Comparison of ENCODE assay signal across 19 cellular contexts in genomic region chr1:18936814-18937481, GRCh38. TPM values are rescaled to one million over a fixed set of nuclear protein-coding genes. Genes with fewer than 3 reads are reported as not detected.
DNase-seq lines count a peak whose midpoint lies in the region; ATAC-seq and TF ChIP-seq lines count a peak whose summit lies in the region.
"Had no signal": no experiment of that assay in that cellular context is flagged by ENCODE, and none has a peak within 500 bp of the region (broad histone marks: within the 10 kb centered on the region; RNA-seq: fewer than 3 reads in every experiment).

No MANE protein-coding gene starts in this region.

- TF ChIP-seq CTCF in RWPE1 (conservative IDR thresholded peaks at IDR 0.05; ENCODE audit: low read depth) (no peak), foreskin keratinocyte (conservative IDR thresholded peaks at IDR 0.05) (no peak)

- H3K4me1 ChIP-seq in foreskin keratinocyte: peaks cover 48% of the 10 kb centered on the region

- no peak for ATAC-seq in activated naive CD4-positive, alpha-beta T cell treated with anti-CD3 and anti-CD28 coated beads, Interleukin-2, amount 50 U/mL, for 72 hours
- ATAC-seq in foreskin keratinocyte: peak; percentile 72
- no peak for ATAC-seq in HG02798 (IDR thresholded peaks at IDR 0.05; ENCODE audit: poor library complexity, unreplicated experiment)
- ATAC-seq: mucosa of descending colon had no signal

- CTCF ChIA-PET in RWPE1 (lab: Yijun Ruan, JAX): interaction anchor here (1.0 to 1.4 kb wide), 2 partner anchors 9 to 24 kb away, joined by 3 to 4 read pairs; no protein-coding TSS in a partner anchor

- no peak for DNase-seq in activated naive CD4-positive, alpha-beta T cell treated with anti-CD3 and anti-CD28 coated beads, Interleukin-2, amount 50 U/mL, for 72 hours (ENCODE audit: low spot score in 2 of 2)
- no peak for DNase-seq in activated naive CD4-positive, alpha-beta T cell treated with Interleukin-2 at 50 U/mL for 16 hours
- DNase-seq in RWPE1 (ENCODE audit: low spot score): no peak
- DNase-seq in foreskin keratinocyte: peak; percentile 84 to 92
- DNase-seq in renal cortical epithelial cell (ENCODE audit: low read depth): peak; percentile 70
- DNase-seq in substantia nigra (lab: John Stamatoyannopoulos, UW): no peak
- DNase-seq in ACHN: no peak
- DNase-seq: activated CD4-positive, alpha-beta memory T cell treated with anti-CD3 and anti-CD28 coated beads, Interleukin-2, amount 10 ng/mL, durations not matched to agents 7 days and 5 days; activated effector memory CD4-positive, alpha-beta T cell treated with Interleukin-2 at 50 U/mL for 16 hours; Calu3; erythroblast; Karpas-422; NCI-H1436; NCI-H226; SJCRH30; stimulated activated naive CD8-positive, alpha-beta T cell treated with anti-CD3 and anti-CD28 coated beads, Interleukin-15, Interleukin-2, amounts not matched to agents 100 U/mL and 50 U/mL, for 24 hours had no signal

- H3K27ac ChIP-seq in RWPE1 (peak overlapping the region; percentile 95), foreskin keratinocyte (peak overlapping the region; percentile 86), substantia nigra (ENCODE audit: low read depth, low read length, poor library complexity, severe bottlenecking) (no peak overlapping the region)
- H3K27ac ChIP-seq: ascending aorta, SJCRH30 had no signal

- H3K27ac Mint-ChIP-seq in activated naive CD4-positive, alpha-beta T cell treated with anti-CD3 and anti-CD28 coated beads, Interleukin-2, amount 50 U/mL, for 72 hours: peak overlapping the region; percentile 64 to 77
- H3K27ac Mint-ChIP-seq: activated CD4-positive, alpha-beta memory T cell treated with anti-CD3 and anti-CD28 coated beads, Interleukin-2, amount 10 ng/mL, durations not matched to agents 7 days and 5 days had no signal

- POLR2A ChIA-PET in RWPE1 (lab: Yijun Ruan, JAX; ENCODE audit: low non-redundant PET): no interaction called here

- H3K36me3 Mint-ChIP-seq in activated naive CD4-positive, alpha-beta T cell treated with anti-CD3 and anti-CD28 coated beads, Interleukin-2, amount 50 U/mL, for 72 hours: no peaks in the 10 kb centered on the region

- in situ Hi-C loops in ACHN (cut with HindIII; ENCODE audit: low pct_ligation_motif_present, low pct_unique_long_range_greater_than_20kb, low sequenced_read_pairs): no loop called here

- no peaks in the 10 kb centered on the region for H3K9me3 Mint-ChIP-seq in activated naive CD4-positive, alpha-beta T cell treated with anti-CD3 and anti-CD28 coated beads, Interleukin-2, amount 50 U/mL, for 72 hours
- H3K9me3 Mint-ChIP-seq: activated CD4-positive, alpha-beta memory T cell treated with anti-CD3 and anti-CD28 coated beads, Interleukin-2, amount 10 ng/mL, durations not matched to agents 7 days and 5 days had no signal

- no peaks in the 10 kb centered on the region for H3K27me3 ChIP-seq in foreskin keratinocyte
- H3K27me3 ChIP-seq: ascending aorta, SJCRH30 had no signal

RNA-seq across cellular contexts. Expression of gene IFFO2, which starts 19.5 kb away (rescaled TPM):
- total RNA-seq in activated naive CD4-positive, alpha-beta T cell treated with anti-CD3 and anti-CD28 coated beads, Interleukin-2, amount 50 U/mL, for 72 hours: 10 to 100 TPM; 27.3 to 41.7 TPM
- total RNA-seq in foreskin keratinocyte (47.5 and 57.3 TPM in 2 replicates), renal cortical epithelial cell (34.0 and 42.0 TPM in 2 replicates)
- polyA plus RNA-seq in foreskin keratinocyte: 18.3 and 23.6 TPM in 2 replicates

RNA-seq across cellular contexts. Expression of gene ALDH4A1, which starts 34.6 kb away (rescaled TPM):
- total RNA-seq in activated naive CD4-positive, alpha-beta T cell treated with anti-CD3 and anti-CD28 coated beads, Interleukin-2, amount 50 U/mL, for 72 hours: 1 to 10 TPM; 7.4 to 9.8 TPM
- total RNA-seq in foreskin keratinocyte (26.7 and 33.2 TPM in 2 replicates), renal cortical epithelial cell (39.5 and 42.0 TPM in 2 replicates)
- polyA plus RNA-seq in foreskin keratinocyte: 26.3 and 32.6 TPM in 2 replicates

Comparison
In these comparisons a context has a peak if more than half of its experiments do, and no peak if none do; other contexts are left out.
1. DNase-seq: peak in foreskin keratinocyte (2 of 2) and renal cortical epithelial cell (single experiment); none in activated naive CD4-positive, alpha-beta T cell treated with anti-CD3 and anti-CD28 coated beads, Interleukin-2, amount 50 U/mL, for 72 hours (0 of 2), activated naive CD4-positive, alpha-beta T cell treated with Interleukin-2 at 50 U/mL for 16 hours (single experiment), RWPE1 (single experiment), substantia nigra (0 of 49) and ACHN (single experiment).